ENCODE assay signal across 8 cellular contexts in genomic region chr12:15220961-15221885, GRCh38. TPM values are rescaled to one million over a fixed set of nuclear protein-coding genes. Genes with fewer than 3 reads are reported as not detected.
A peak's percentile ranks its signal among the peaks of the same experiment; 100 is the strongest.
DNase-seq lines count a peak whose midpoint lies in the region; ATAC-seq, FAIRE-seq and TF ChIP-seq lines count a peak whose summit lies in the region.

TSS of gene RERG (minus strand) at chr12:15221417. CDS start at chr12:15217489, 3,928 bp downstream.

- H2AFZ ChIP-seq in GM23248 = peak within 1 kb of the TSS; percentile 52
- no peak within 1 kb of the TSS for H2AFZ ChIP-seq in K562 (ENCODE audit: low read depth, low read length)

- TF ChIP-seq POLR2A in K562 (conservative IDR thresholded peaks at IDR 0.05) = no peak
- TF ChIP-seq POLR2A in gastrocnemius medialis (IDR thresholded peaks at IDR 0.05) = peak in 1 of 2 donors; percentile 22

- H3F3A ChIP-seq in GM23248 (ENCODE audit: insufficient read depth) = no peaks in the 10 kb centered on the region

- H3K9ac ChIP-seq in GM23248 = no peak within 1 kb of the TSS
- no peak within 1 kb of the TSS for H3K9ac ChIP-seq in K562 (ENCODE audit: insufficient read depth in 1 of 2, low read depth in 2 of 2, low read length in 2 of 2)

- TF ChIP-seq EP300 in K562 (IDR thresholded peaks at IDR 0.05; ENCODE audit: low read length) = no peak

- H3K27ac ChIP-seq in GM23248 (no peak within 1 kb of the TSS), K562 (ENCODE audit: extremely low read depth, low read depth, low read length) (no peak within 1 kb of the TSS), iPS DF 6.9 (ENCODE audit: low read length) (no peak within 1 kb of the TSS), gastrocnemius medialis (peak within 1 kb of the TSS; percentile 63 to 71 (median 70))

- H3K4me2 ChIP-seq in GM23248 (ENCODE audit: unreplicated experiment) (peak within 1 kb of the TSS; percentile 29), K562 (ENCODE audit: insufficient read depth, low read length) (no peak within 1 kb of the TSS)

- H3K9me3 ChIP-seq in GM23248 (ENCODE audit: low read depth) (no peaks in the 10 kb centered on the region), K562 (replicated peaks; ENCODE audit: control insufficient read depth, insufficient read depth, low read depth, low read length) (no peaks in the 10 kb centered on the region), iPS DF 6.9 (ENCODE audit: control insufficient read depth, insufficient read depth, low read length) (no peaks in the 10 kb centered on the region), gastrocnemius medialis (no peaks in the 10 kb centered on the region)

- POLR2A ChIA-PET in K562 (lab: Yijun Ruan, JAX) = interaction anchor here (0.6 kb wide), 1 partner anchor 1141 kb away, joined by 3 read pairs; no protein-coding TSS in a partner anchor

- peak within 1 kb of the TSS; percentile 49; the same call in 1 of the 2 replicates for H3K4me3 ChIP-seq in GM23248
- no peak within 1 kb of the TSS for H3K4me3 ChIP-seq in K562
- H3K4me3 ChIP-seq in iPS DF 6.9 (ENCODE audit: low read length) = peak within 1 kb of the TSS; percentile 35; the same call in 1 of the 2 replicates
- peak within 1 kb of the TSS; percentile 54 to 60 (median 56) for H3K4me3 ChIP-seq in gastrocnemius medialis

- no TSS peak for BruUV-seq in K562 (replicated peaks; lab: Mats Ljungman, UMichigan)

- ATAC-seq in K562 (peak; percentile 81), gastrocnemius medialis (peak; percentile 89 to 97)

- H3K4me1 ChIP-seq in GM23248 (ENCODE audit: insufficient read depth) = no peaks in the 10 kb centered on the region
- H3K4me1 ChIP-seq in K562 (replicated peaks in 1 of 2; ENCODE audit: control insufficient read depth in 2 of 2, insufficient read depth in 2 of 2, low read length in 2 of 2) = peaks cover 0 to 3% of the 10 kb centered on the region in 2 experiments; a peak in 1 of 5 replicates
- H3K4me1 ChIP-seq in iPS DF 6.9 (ENCODE audit: control insufficient read depth, insufficient read depth, low read length) = no peaks in the 10 kb centered on the region
- peaks cover 5 to 7% of the 10 kb centered on the region in 2 donors for H3K4me1 ChIP-seq in gastrocnemius medialis

- TF ChIP-seq CTCF in LNCAP (IDR thresholded peaks at IDR 0.05) (peak; percentile 98), K562 (IDR thresholded peaks at IDR 0.05 in 2 of 3, conservative IDR thresholded peaks at IDR 0.05 in 1 of 3; ENCODE audit: insufficient read depth in 2 of 3, low read depth in 1 of 3, low read length in 3 of 3) (peak in 2 of 3 experiments; percentile 22 to 47; a peak in 3 of 6 replicates), gastrocnemius medialis (IDR thresholded peaks at IDR 0.05 in 4 of 5, conservative IDR thresholded peaks at IDR 0.05 in 1 of 5) (peak; percentile 85 to 96 (median 91))

- H3K9me2 ChIP-seq in GM23248 (ENCODE audit: insufficient read depth) = no peaks in the 10 kb centered on the region

- CTCF ChIA-PET in K562 (lab: Yijun Ruan, JAX; ENCODE audit: low intra/inter-chr PET ratio) = no interaction called here

- WGBS in GM23248 (ENCODE audit: low coverage in 1 of 2, low lambda C conversion rate in 2 of 2, missing lambda C conversion rate in 2 of 2), 2 experiments = 21% methylated on average over 55 of the region's 55 CpGs
- 39% methylated on average over 14 of the region's 55 CpGs for WGBS in K562 (ENCODE audit: insufficient coverage, low coverage, missing lambda C conversion rate)
- WGBS in iPS DF 6.9 (ENCODE audit: insufficient coverage, insufficient read length) = no CpG with 5 or more reads among the region's 55 CpGs

- H3K36me3 ChIP-seq in GM23248 (ENCODE audit: low read depth) (no peaks in the 10 kb centered on the region), K562 (ENCODE audit: control insufficient read depth, insufficient read depth, low read length) (no peaks in the 10 kb centered on the region), iPS DF 6.9 (ENCODE audit: control insufficient read depth, insufficient read depth, low read length) (no peaks in the 10 kb centered on the region), gastrocnemius medialis (no peaks in the 10 kb centered on the region)

- DNase-seq in G401 (ENCODE audit: low spot score) (peak; percentile 54), GM23248 (peak; percentile 81), T1000 (lab: John Stamatoyannopoulos, UW) (peak; percentile 58), K562 (ENCODE audit: extremely low read depth in 1 of 4, low spot score in 3 of 4) (peak; percentile 8 to 20 (median 14)), iPS DF 6.9 (ENCODE audit: low read depth, low spot score) (peak; percentile 84), gastrocnemius medialis (peak; percentile 48 to 52), NK-92 (lab: John Stamatoyannopoulos, UW; ENCODE audit: unreplicated experiment) (no peak)

- intact Hi-C loops in K562 (cut with micrococcal nuclease) = no loop called here
- intact Hi-C loops in gastrocnemius medialis (cut with DNase I; ENCODE audit: low total_unique reads) = loop anchor here (1.0 to 10.0 kb wide), 3 partner anchors 70 to 376 kb away; no protein-coding TSS in a partner anchor

- no peaks in the 10 kb centered on the region for H3K9me1 ChIP-seq in K562 (ENCODE audit: control insufficient read depth, insufficient read depth, low read length)

- H4K20me1 ChIP-seq in GM23248 (ENCODE audit: insufficient read depth) = no peaks in the 10 kb centered on the region
- no peaks in the 10 kb centered on the region for H4K20me1 ChIP-seq in K562 (replicated peaks; ENCODE audit: control insufficient read depth, insufficient read depth, low read length)

- H3K79me2 ChIP-seq in GM23248 (ENCODE audit: insufficient read depth) (no peaks in the 10 kb centered on the region), K562 (ENCODE audit: control insufficient read depth, insufficient read depth, low read length) (no peaks in the 10 kb centered on the region)

- H3K27me3 ChIP-seq in GM23248 (replicated peaks; ENCODE audit: insufficient read depth) (peaks cover 78% of the 10 kb centered on the region), K562 (ENCODE audit: control insufficient read depth in 2 of 2, insufficient read depth in 2 of 2, low read length in 2 of 2) (no peaks in the 10 kb centered on the region), iPS DF 6.9 (ENCODE audit: control insufficient read depth, insufficient read depth, low read length) (no peaks in the 10 kb centered on the region; the same call in 1 of the 2 replicates), gastrocnemius medialis (no peaks in the 10 kb centered on the region)

- FAIRE-seq in K562 (lab: Jason Lieb, UNC) = no peak

- in situ Hi-C loops in G401 (cut with HindIII; ENCODE audit: low sequenced_read_pairs) (no loop called here), GM23248 (cut with MboI) (no loop called here), K562 (cut with MboI) (no loop called here), gastrocnemius medialis (cut with MboI; ENCODE audit: low sequenced_read_pairs in 4 of 4) (loop anchor here in 1 of 4 donors (5.0 to 10.0 kb wide), 2 partner anchors 69 to 376 kb away; partner anchors contain the start of gene ART4)

- TF ChIP-seq RAD21 in K562 (CRISPR knock-in tag; conservative IDR thresholded peaks at IDR 0.05 in 1 of 2, IDR thresholded peaks at IDR 0.05 in 1 of 2) = peak in 1 of 2 experiments; percentile 40; a peak in 2 of 4 replicates

TF ChIP-seq in K562, 482 proteins besides CTCF, POLR2A, EP300 and RAD21 (continues in another document):
- TF ChIP-seq CTCFL (IDR thresholded peaks at IDR 0.05; ENCODE audit: borderline replicate concordance, insufficient read depth, low read depth, low read length, poor library complexity, severe bottlenecking) = peak; percentile 41

RNA-seq across cellular contexts. Expression of gene RERG, which starts in this region (rescaled TPM):
- not detected in 2 replicates for total RNA-seq in G401 (2014; rRNA removed; shearing (Covaris generic))
- not detected in 2 replicates for total RNA-seq in GM23248 (2014; rRNA removed; shearing (Covaris generic))
- not detected in 2 replicates for polyA plus RNA-seq in GM23248 (2016; fragmentation: Nextera tagmentation; extraction: Ambion mirVana)
- total RNA-seq in K562 (2011; cell fraction: chromatin; rRNA removed; ENCODE audit: low replicate concordance) = 4.3 and 6.6 TPM in 2 replicates
- total RNA-seq in K562 (2011; cell fraction: nucleolus; rRNA removed) = 4.0 and 7.6 TPM in 2 replicates
- 9.6 and 9.8 TPM in 2 replicates for total RNA-seq in K562 (2011; cell fraction: nucleoplasm; rRNA removed)
- 2.9 and 3.0 TPM in 2 replicates for total RNA-seq in K562 (2014; rRNA removed)
- total RNA-seq in K562 (2014; rRNA removed; fragmentation: Illumina TruSeq; extraction: Trizol) = 5.2 and 5.4 TPM in 2 replicates
- 5.4 and 7.3 TPM in 2 replicates for total RNA-seq in K562 (2015; rRNA removed; fragmentation: Illumina TruSeq; extraction: Trizol)
- total RNA-seq in K562 (2021) = 3.9 and 4.3 TPM in 2 replicates
- polyA plus RNA-seq in K562 (2011; rRNA removed) = 0.19 and 2.2 TPM in 2 replicates
- polyA plus RNA-seq in K562 (2011; cell fraction: cytosol; rRNA removed) = 0.46 and 1.1 TPM in 2 replicates
- 0.69 and 2.1 TPM in 2 replicates for polyA plus RNA-seq in K562 (2011; cell fraction: nucleus; rRNA removed)
- 4.3 and 4.7 TPM in 2 replicates for polyA plus RNA-seq in K562 (2012)
- 6.0 TPM in 2 replicates for polyA plus RNA-seq in K562 (2014; fragmentation: Illumina TruSeq; extraction: Trizol)
- polyA plus RNA-seq in K562 (2014; fragmentation: Nextera tagmentation; extraction: Ambion mirVana) = 1 to 10 TPM; 2.6 TPM
- polyA plus RNA-seq in K562 (2014; rRNA removed) = 2.2 and 4.4 TPM in 2 replicates
- 0.57 and 3.2 TPM in 2 replicates for polyA minus RNA-seq in K562 (2011; rRNA and poly(A)+ RNA removed)
- polyA minus RNA-seq in K562 (2011; cell fraction: cytosol; rRNA and poly(A)+ RNA removed) = 1.7 TPM in 1 of 2 replicates, not detected in the other
- polyA minus RNA-seq in K562 (2011; cell fraction: nucleus; rRNA and poly(A)+ RNA removed) = 1.2 and 7.4 TPM in 2 replicates
- 1 to 10 TPM; 4.3 to 6.5 (median 5.8) TPM for total RNA-seq in gastrocnemius medialis

Comparison
In these comparisons a context has a peak if more than half of its experiments do, and no peak if none do; other contexts are left out.
1. Peak in DNase-seq in G401; RNA of the gene not detected or under 1 TPM.
2. Peak in DNase-seq, H3K4me3 ChIP-seq and H3K4me2 ChIP-seq in GM23248; RNA of the gene not detected or under 1 TPM.
3. H3K27ac ChIP-seq: peak in gastrocnemius medialis (4 of 4); none in GM23248 (single experiment), K562 (single experiment) and iPS DF 6.9 (single experiment).
4. CTCF ChIP-seq: peak in every context shown above with its lines; median percentile 98 in LNCAP; 91 in gastrocnemius medialis; 34 in K562.